In genomic region chr16:2370725-2371124, GRCh38 we compare ENCODE assay signal across 18 cellular contexts.
"Had no signal": no experiment of that assay in that cellular context is flagged by ENCODE, and none has a peak within 500 bp of the region (broad histone marks: within the 10 kb centered on the region; RNA-seq: fewer than 3 reads in every experiment).

No MANE protein-coding gene starts in this region.

- H3K4me3 ChIP-seq: ascending aorta, esophagus squamous epithelium, mucosa of descending colon, prostate gland, sigmoid colon had no signal

- H3K36me3 ChIP-seq: ascending aorta, esophagus squamous epithelium, prostate gland, sigmoid colon had no signal

- H3K9me3 ChIP-seq: ascending aorta, esophagus squamous epithelium, mucosa of descending colon, prostate gland, sigmoid colon had no signal

- H3K36me3 Mint-ChIP-seq: activated CD8-positive, alpha-beta memory T cell treated with anti-CD3 and anti-CD28 coated beads, Interleukin-2, amount 10 ng/mL, durations not matched to agents 7 days and 5 days; naive B cell; stimulated activated naive B cell treated with anti-CD40 and anti-IgM and Interleukin-4, amounts not matched to agents 10 μg/mL and 1 μg/mL and 100 μg/mL, for 72 hours had no signal

- ATAC-seq: activated CD8-positive, alpha-beta memory T cell treated with anti-CD3 and anti-CD28 coated beads, Interleukin-2, amount 10 ng/mL, durations not matched to agents 7 days and 5 days; activated naive CD8-positive, alpha-beta T cell treated with anti-CD3 and anti-CD28 coated beads, Interleukin-2, amount 50 U/mL, for 24 hours; mucosa of descending colon; stimulated activated naive B cell treated with anti-CD40 and anti-IgM and Interleukin-4, amounts not matched to agents 10 μg/mL and 1 μg/mL and 100 μg/mL, for 72 hours had no signal

- H3K27ac ChIP-seq: ascending aorta, esophagus squamous epithelium, prostate gland, sigmoid colon had no signal

- H3K4me3 Mint-ChIP-seq: activated B cell treated with CpG ODN at 0.5 μM for 24 hours; activated CD4-positive, alpha-beta memory T cell treated with anti-CD3 and anti-CD28 coated beads, Interleukin-2, amount 10 ng/mL, durations not matched to agents 7 days and 5 days; activated CD8-positive, alpha-beta memory T cell treated with anti-CD3 and anti-CD28 coated beads, Interleukin-2, amount 10 ng/mL, durations not matched to agents 7 days and 5 days; activated naive CD8-positive, alpha-beta T cell treated with anti-CD3 and anti-CD28 coated beads, Interleukin-2, amount 50 U/mL, for 24 hours; naive B cell; stimulated activated naive B cell treated with anti-CD40 and anti-IgM and Interleukin-4, amounts not matched to agents 10 μg/mL and 1 μg/mL and 100 μg/mL, for 72 hours had no signal

- H3K27me3 ChIP-seq: ascending aorta had no signal

- H3K4me1 Mint-ChIP-seq: activated B cell treated with CpG ODN at 0.5 μM for 24 hours; activated CD4-positive, alpha-beta memory T cell treated with anti-CD3 and anti-CD28 coated beads, Interleukin-2, amount 10 ng/mL, durations not matched to agents 7 days and 5 days; activated CD8-positive, alpha-beta memory T cell treated with anti-CD3 and anti-CD28 coated beads, Interleukin-2, amount 10 ng/mL, durations not matched to agents 7 days and 5 days; activated naive CD8-positive, alpha-beta T cell treated with anti-CD3 and anti-CD28 coated beads, Interleukin-2, amount 50 U/mL, for 24 hours; naive B cell; stimulated activated naive B cell treated with anti-CD40 and anti-IgM and Interleukin-4, amounts not matched to agents 10 μg/mL and 1 μg/mL and 100 μg/mL, for 72 hours had no signal

- H3K27ac Mint-ChIP-seq: activated B cell treated with CpG ODN at 0.5 μM for 24 hours; activated CD4-positive, alpha-beta memory T cell treated with anti-CD3 and anti-CD28 coated beads, Interleukin-2, amount 10 ng/mL, durations not matched to agents 7 days and 5 days; activated CD8-positive, alpha-beta memory T cell treated with anti-CD3 and anti-CD28 coated beads, Interleukin-2, amount 10 ng/mL, durations not matched to agents 7 days and 5 days; activated naive CD8-positive, alpha-beta T cell treated with anti-CD3 and anti-CD28 coated beads, Interleukin-2, amount 50 U/mL, for 24 hours; naive B cell; stimulated activated naive B cell treated with anti-CD40 and anti-IgM and Interleukin-4, amounts not matched to agents 10 μg/mL and 1 μg/mL and 100 μg/mL, for 72 hours had no signal

- H3K9me3 Mint-ChIP-seq: activated B cell treated with CpG ODN at 0.5 μM for 24 hours; activated CD4-positive, alpha-beta memory T cell treated with anti-CD3 and anti-CD28 coated beads, Interleukin-2, amount 10 ng/mL, durations not matched to agents 7 days and 5 days; activated naive CD8-positive, alpha-beta T cell treated with anti-CD3 and anti-CD28 coated beads, Interleukin-2, amount 50 U/mL, for 24 hours; naive B cell; stimulated activated naive B cell treated with anti-CD40 and anti-IgM and Interleukin-4, amounts not matched to agents 10 μg/mL and 1 μg/mL and 100 μg/mL, for 72 hours had no signal

- DNase-seq: activated B cell treated with CpG ODN at 0.5 μM for 24 hours; activated CD4-positive, alpha-beta memory T cell treated with anti-CD3 and anti-CD28 coated beads, Interleukin-2, amount 10 ng/mL, durations not matched to agents 7 days and 5 days; activated CD4-positive, alpha-beta T cell treated with anti-CD3 and anti-CD28 coated beads for 48 hours; activated CD8-positive, alpha-beta memory T cell treated with anti-CD3 and anti-CD28 coated beads, Interleukin-2, amount 10 ng/mL, durations not matched to agents 7 days and 5 days; activated naive CD4-positive, alpha-beta T cell treated with Interleukin-2 at 50 U/mL for 16 hours; activated naive CD8-positive, alpha-beta T cell treated with anti-CD3 and anti-CD28 coated beads, Interleukin-2, amount 50 U/mL, for 24 hours; cerebellar nuclear complex; effector CD8-positive, alpha-beta T cell; esophagus squamous epithelium; mucosa of descending colon; naive B cell; sigmoid colon; stimulated activated CD4-positive, alpha-beta T cell treated with anti-CD3 and anti-CD28 coated beads, Interleukin-4, amount 100 ng/mL, for 4 hours; stimulated activated naive B cell treated with anti-CD40 and anti-IgM and Interleukin-4, amounts not matched to agents 10 μg/mL and 1 μg/mL and 100 μg/mL, for 72 hours; T-helper 1 cell; T-helper 9 cell had no signal

- H3K4me1 ChIP-seq: ascending aorta, esophagus squamous epithelium, prostate gland had no signal
